15 cellular contexts compared by ENCODE assay signal in genomic region chr2:215514516-215514915, GRCh38.
DNase-seq lines count a peak whose midpoint lies in the region; ATAC-seq and TF ChIP-seq lines count a peak whose summit lies in the region.
"Had no signal": no experiment of that assay in that cellular context is flagged by ENCODE, and none has a peak within 500 bp of the region (broad histone marks: within the 10 kb centered on the region; RNA-seq: fewer than 3 reads in every experiment).

No MANE protein-coding gene starts in this region.

- peaks cover 11% of the 10 kb centered on the region for H3K4me1 Mint-ChIP-seq in endothelial cell (ENCODE audit: unreplicated experiment)
- peaks cover 11% of the 10 kb centered on the region for H3K4me1 Mint-ChIP-seq in type B pancreatic cell (ENCODE audit: unreplicated experiment)
- no peaks in the 10 kb centered on the region for H3K4me1 Mint-ChIP-seq in T-helper 17 cell

- H3K27me3 ChIP-seq in heart right ventricle (no peaks in the 10 kb centered on the region), osteoblast (ENCODE audit: insufficient read depth, low read length) (no peaks in the 10 kb centered on the region), ascending aorta (no peaks in the 10 kb centered on the region), adrenal gland (no peaks in the 10 kb centered on the region)
- H3K27me3 ChIP-seq: BLaER1 had no signal

- WGBS in heart right ventricle, 2 donors, result 96 to 98% methylated on average over 16 of the region's 16 CpGs
- 92 to 98% (median 97%) methylated on average over 14 to 16 of the region's 16 CpGs for WGBS in adrenal gland, 4 donors

- peak overlapping the region; percentile 50 for H2AFZ ChIP-seq in osteoblast (ENCODE audit: low read length)
- H2AFZ ChIP-seq: GM23248 had no signal

- no peaks in the 10 kb centered on the region for H4K20me1 ChIP-seq in osteoblast (ENCODE audit: insufficient read depth, low read length)
- H4K20me1 ChIP-seq: BLaER1 had no signal

- H3K36me3 Mint-ChIP-seq in endothelial cell (ENCODE audit: low read depth, unreplicated experiment), result no peaks in the 10 kb centered on the region
- H3K36me3 Mint-ChIP-seq in type B pancreatic cell, result no peaks in the 10 kb centered on the region
- no peaks in the 10 kb centered on the region for H3K36me3 Mint-ChIP-seq in T-helper 17 cell (ENCODE audit: low read depth)

- H3K27me3 Mint-ChIP-seq in endothelial cell (ENCODE audit: unreplicated experiment), result no peaks in the 10 kb centered on the region
- no peaks in the 10 kb centered on the region for H3K27me3 Mint-ChIP-seq in type B pancreatic cell
- peaks cover 5% of the 10 kb centered on the region for H3K27me3 Mint-ChIP-seq in T-helper 17 cell

- H3K4me3 ChIP-seq in heart right ventricle (no peak overlapping the region), osteoblast (ENCODE audit: insufficient read depth, low read length) (no peak overlapping the region), ascending aorta (no peak overlapping the region), adrenal gland (no peak overlapping the region)
- H3K4me3 ChIP-seq: BLaER1, GM23248 had no signal

- H3K36me3 ChIP-seq in heart right ventricle, result no peaks in the 10 kb centered on the region
- no peaks in the 10 kb centered on the region for H3K36me3 ChIP-seq in osteoblast (ENCODE audit: insufficient read depth, low read length)
- no peaks in the 10 kb centered on the region for H3K36me3 ChIP-seq in ascending aorta
- H3K36me3 ChIP-seq in adrenal gland (replicated peaks in 1 of 2), result no peaks in the 10 kb centered on the region
- H3K36me3 ChIP-seq: BLaER1 had no signal

- H3K4me3 Mint-ChIP-seq in endothelial cell (ENCODE audit: unreplicated experiment) (no peak overlapping the region), type B pancreatic cell (no peak overlapping the region), T-helper 17 cell (no peak overlapping the region)

- DNase-seq in Right ventricle myocardium inferior (ENCODE audit: missing footprints) (peak; percentile 58), heart right ventricle (no peak), endothelial cell (ENCODE audit: low spot score) (no peak), osteoblast (ENCODE audit: insufficient read length, low spot score, missing footprints) (no peak), type B pancreatic cell (ENCODE audit: extremely low spot score, unreplicated experiment) (peak; percentile 68), ascending aorta (ENCODE audit: low spot score in 2 of 2) (no peak), T-helper 17 cell (no peak), adrenal gland (no peak)
- DNase-seq: 8988T, AML-193, Calu3, DMS 273 treated with DMSO at 0.1 percent for 48 hours, GM23248 had no signal

- TF ChIP-seq POLR2A in adrenal gland (IDR thresholded peaks at IDR 0.05), result no peak

- H3K9me3 ChIP-seq in heart right ventricle, result no peaks in the 10 kb centered on the region
- no peaks in the 10 kb centered on the region for H3K9me3 ChIP-seq in osteoblast (ENCODE audit: low read depth, low read length)
- H3K9me3 ChIP-seq in ascending aorta, result no peaks in the 10 kb centered on the region
- H3K9me3 ChIP-seq in T-helper 17 cell (ENCODE audit: control insufficient read depth, low read length, poor library complexity, severe bottlenecking), result no peaks in the 10 kb centered on the region
- H3K9me3 ChIP-seq in adrenal gland (replicated peaks in 1 of 3), result no peaks in the 10 kb centered on the region
- H3K9me3 ChIP-seq: BLaER1 had no signal

- intact Hi-C loops in Right ventricle myocardium inferior (cut with DNase I), result no loop called here
- intact Hi-C loops in heart right ventricle (cut with DNase I), result no loop called here
- intact Hi-C loops in ascending aorta (cut with DNase I), result no loop called here
- intact Hi-C loops in adrenal gland (cut with DNase I), result no loop called here

- no peak overlapping the region for H3K4me2 ChIP-seq in osteoblast (ENCODE audit: insufficient read depth, low read length)
- H3K4me2 ChIP-seq: BLaER1 had no signal

- TF ChIP-seq CTCF in heart right ventricle (IDR thresholded peaks at IDR 0.05) (no peak), endothelial cell (IDR thresholded peaks at IDR 0.05; ENCODE audit: unreplicated experiment) (no peak), osteoblast (IDR thresholded peaks at IDR 0.05; ENCODE audit: extremely low read depth, low read depth, low read length) (no peak), type B pancreatic cell (conservative IDR thresholded peaks at IDR 0.05) (no peak), ascending aorta (IDR thresholded peaks at IDR 0.05) (no peak), adrenal gland (IDR thresholded peaks at IDR 0.05) (no peak)

- H3K27ac ChIP-seq in heart right ventricle (no peak overlapping the region), osteoblast (ENCODE audit: low read depth, low read length) (no peak overlapping the region), ascending aorta (no peak overlapping the region), adrenal gland (no peak overlapping the region)
- H3K27ac ChIP-seq: BLaER1, GM23248 had no signal

- no peak for ATAC-seq in Right ventricle myocardium inferior
- no peak for ATAC-seq in heart right ventricle
- ATAC-seq in T-helper 17 cell, result no peak
- ATAC-seq: HCT116 had no signal

- H3K9me3 Mint-ChIP-seq in endothelial cell (ENCODE audit: unreplicated experiment), result peaks cover 4% of the 10 kb centered on the region
- no peaks in the 10 kb centered on the region for H3K9me3 Mint-ChIP-seq in type B pancreatic cell

- H3K79me2 ChIP-seq in osteoblast (ENCODE audit: insufficient read depth, low read length), result no peaks in the 10 kb centered on the region

- H3K4me1 ChIP-seq in heart right ventricle (no peaks in the 10 kb centered on the region), osteoblast (ENCODE audit: insufficient read depth, low read length) (no peaks in the 10 kb centered on the region), ascending aorta (peaks cover 0 to 3% of the 10 kb centered on the region in 2 donors), adrenal gland (replicated peaks in 1 of 2) (no peaks in the 10 kb centered on the region)
- H3K4me1 ChIP-seq: BLaER1 had no signal

- peak overlapping the region; percentile 26 for H3K27ac Mint-ChIP-seq in endothelial cell (ENCODE audit: unreplicated experiment)
- no peak overlapping the region for H3K27ac Mint-ChIP-seq in type B pancreatic cell
- H3K27ac Mint-ChIP-seq in T-helper 17 cell, result no peak overlapping the region

Comparison
In these comparisons a context has a peak if more than half of its experiments do, and no peak if none do; other contexts are left out.
1. DNase-seq: peak in Right ventricle myocardium inferior (single experiment) and type B pancreatic cell (single experiment); none in heart right ventricle (0 of 2), endothelial cell (single experiment), osteoblast (single experiment), ascending aorta (0 of 2), T-helper 17 cell (0 of 3) and adrenal gland (0 of 7).